Comparison of ENCODE assay signal across 1 cellular context in the genomic region with DNA sequence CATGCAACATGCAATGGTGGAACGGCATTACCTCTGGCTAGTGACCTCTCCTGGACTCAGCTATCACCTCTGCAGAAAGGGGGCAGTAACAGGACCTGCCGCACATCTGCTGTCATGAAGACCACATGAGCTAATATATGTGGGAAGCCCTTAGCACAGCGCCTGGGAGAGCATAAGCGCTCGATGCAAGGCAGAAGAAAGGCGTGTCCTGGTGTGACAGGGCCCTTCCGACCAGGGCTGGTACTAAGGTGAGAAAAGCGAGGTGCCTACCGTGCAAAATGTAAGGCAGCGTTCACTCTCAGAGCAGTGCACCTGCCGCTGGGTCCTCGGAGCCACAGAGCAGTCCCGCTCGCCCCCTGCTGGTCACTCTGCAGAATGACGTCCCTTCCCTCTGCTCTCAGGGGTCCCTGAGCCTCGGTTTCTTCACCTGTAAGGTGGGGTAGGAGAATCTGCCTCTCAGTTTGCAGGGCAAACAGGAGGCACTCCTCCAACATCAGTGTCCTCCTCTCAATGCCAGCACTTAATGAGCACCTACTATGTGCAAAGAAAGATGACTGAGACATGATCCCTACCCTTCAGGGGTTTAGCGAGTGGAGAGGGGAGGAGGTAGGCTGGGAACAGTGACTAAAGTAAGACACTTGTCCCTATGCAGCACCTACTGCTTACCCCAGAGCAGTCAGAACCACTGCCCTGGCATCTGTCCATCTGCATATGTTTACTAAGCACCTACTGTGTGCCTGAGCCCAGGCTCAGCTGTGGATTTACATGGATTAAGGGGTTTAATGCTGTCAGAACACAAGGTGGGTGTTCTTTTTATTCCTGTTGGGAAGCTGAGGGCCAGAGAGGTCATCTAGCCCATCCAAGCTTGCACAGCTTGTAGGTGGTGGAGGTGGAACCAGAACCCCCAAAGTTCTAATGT.
TF ChIP-seq lines count a peak whose summit lies in the region.

No MANE protein-coding gene starts in this region.

TF ChIP-seq in K562, 482 proteins besides CTCF, POLR2A, EP300 and RAD21 (continued from another document and continues in another):
- TF ChIP-seq, protein P1, sequence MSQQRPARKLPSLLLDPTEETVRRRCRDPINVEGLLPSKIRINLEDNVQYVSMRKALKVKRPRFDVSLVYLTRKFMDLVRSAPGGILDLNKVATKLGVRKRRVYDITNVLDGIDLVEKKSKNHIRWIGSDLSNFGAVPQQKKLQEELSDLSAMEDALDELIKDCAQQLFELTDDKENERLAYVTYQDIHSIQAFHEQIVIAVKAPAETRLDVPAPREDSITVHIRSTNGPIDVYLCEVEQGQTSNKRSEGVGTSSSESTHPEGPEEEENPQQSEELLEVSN (IDR thresholded peaks at IDR 0.05; ENCODE audit: borderline replicate concordance in 1 of 2, extremely low read depth in 1 of 2, insufficient read depth in 1 of 2, insufficient read length in 1 of 2, low read depth in 1 of 2, low read length in 1 of 2, poor library complexity in 1 of 2, severe bottlenecking in 1 of 2), result peak in 1 of 2 experiments; percentile 29
- TF ChIP-seq ESRRA (IDR thresholded peaks at IDR 0.05; ENCODE audit: borderline replicate concordance, low read depth) (peak; percentile 52; the same call in 1 of the 2 replicates), RCOR1 (IDR thresholded peaks at IDR 0.05; ENCODE audit: borderline replicate concordance in 1 of 2, low read depth in 2 of 2, low read length in 2 of 2) (no peak), SIN3B (IDR thresholded peaks at IDR 0.05; ENCODE audit: low read depth) (no peak), SETDB1 (IDR thresholded peaks at IDR 0.05; ENCODE audit: low read length) (no peak), RBM14 (IDR thresholded peaks at IDR 0.05; ENCODE audit: borderline replicate concordance, insufficient read depth, low read depth, low read length) (no peak), STAT5A (IDR thresholded peaks at IDR 0.05; ENCODE audit: borderline replicate concordance, low read length) (no peak), NFATC3 (IDR thresholded peaks at IDR 0.05) (no peak), RBM39 (optimal IDR thresholded peaks at IDR 0.05; ENCODE audit: low read depth, low read length) (no peak), ZNF253 (CRISPR knock-in tag; conservative IDR thresholded peaks at IDR 0.05) (no peak), ZNF76 (CRISPR knock-in tag; IDR thresholded peaks at IDR 0.05; ENCODE audit: borderline replicate concordance) (no peak), ZNF561 (CRISPR knock-in tag; conservative IDR thresholded peaks at IDR 0.05) (no peak), ZNF212 (CRISPR knock-in tag; IDR thresholded peaks at IDR 0.05) (no peak), ZFP30 (CRISPR knock-in tag; IDR thresholded peaks at IDR 0.05; ENCODE audit: borderline replicate concordance) (no peak), ZBTB8A (IDR thresholded peaks at IDR 0.05; ENCODE audit: partially characterized antibody) (no peak), CBX8 (IDR thresholded peaks at IDR 0.05; ENCODE audit: borderline replicate concordance, extremely low read depth, low read depth, low read length, poor library complexity, severe bottlenecking) (no peak), ZNF764 (CRISPR knock-in tag; IDR thresholded peaks at IDR 0.05; ENCODE audit: low read depth) (no peak), PHTF2 (CRISPR knock-in tag; IDR thresholded peaks at IDR 0.05) (no peak), ZNF551 (CRISPR knock-in tag; IDR thresholded peaks at IDR 0.05) (no peak), CEBPG (CRISPR knock-in tag; IDR thresholded peaks at IDR 0.05) (no peak), CEBPG (tag; conservative IDR thresholded peaks at IDR 0.05 in 1 of 2, IDR thresholded peaks at IDR 0.05 in 1 of 2) (no peak), ZNF347 (CRISPR knock-in tag; IDR thresholded peaks at IDR 0.05; ENCODE audit: low read depth) (no peak), EWSR1 (IDR thresholded peaks at IDR 0.05; ENCODE audit: borderline replicate concordance, low read depth, partially characterized antibody) (no peak), ZNF717 (CRISPR knock-in tag; IDR thresholded peaks at IDR 0.05) (no peak), EZH2 (IDR thresholded peaks at IDR 0.05; ENCODE audit: borderline replicate concordance, low read depth, low read length) (no peak), NCOA2 (IDR thresholded peaks at IDR 0.05; ENCODE audit: partially characterized antibody in 2 of 2) (no peak), U2AF1 (optimal IDR thresholded peaks at IDR 0.05; ENCODE audit: low read depth, low read length) (no peak), KAT8 (IDR thresholded peaks at IDR 0.05; ENCODE audit: low read depth) (no peak), HMG20B (CRISPR knock-in tag; IDR thresholded peaks at IDR 0.05) (no peak), MED1 (CRISPR knock-in tag; IDR thresholded peaks at IDR 0.05; ENCODE audit: borderline replicate concordance) (no peak), ZSCAN29 (IDR thresholded peaks at IDR 0.05) (no peak), BDP1 (IDR thresholded peaks at IDR 0.05; ENCODE audit: insufficient read depth, insufficient read length) (no peak), BRCA1 (IDR thresholded peaks at IDR 0.05) (no peak), BRCA1 (CRISPR knock-in tag; IDR thresholded peaks at IDR 0.05) (no peak), BHLHE40 (IDR thresholded peaks at IDR 0.05; ENCODE audit: low read length) (peak; percentile 30; the same call in 1 of the 2 replicates), NFE2 (IDR thresholded peaks at IDR 0.05; ENCODE audit: low read depth) (no peak), CAMTA2 (CRISPR knock-in tag; conservative IDR thresholded peaks at IDR 0.05) (no peak), CBFA2T3 (IDR thresholded peaks at IDR 0.05) (no peak), RBM17 (IDR thresholded peaks at IDR 0.05; ENCODE audit: borderline replicate concordance, low read depth, low read length) (no peak), ELF1 (tag; IDR thresholded peaks at IDR 0.05) (no peak), ZNF445 (CRISPR knock-in tag; IDR thresholded peaks at IDR 0.05; ENCODE audit: low read depth) (no peak)
- TF ChIP-seq, protein P2, sequence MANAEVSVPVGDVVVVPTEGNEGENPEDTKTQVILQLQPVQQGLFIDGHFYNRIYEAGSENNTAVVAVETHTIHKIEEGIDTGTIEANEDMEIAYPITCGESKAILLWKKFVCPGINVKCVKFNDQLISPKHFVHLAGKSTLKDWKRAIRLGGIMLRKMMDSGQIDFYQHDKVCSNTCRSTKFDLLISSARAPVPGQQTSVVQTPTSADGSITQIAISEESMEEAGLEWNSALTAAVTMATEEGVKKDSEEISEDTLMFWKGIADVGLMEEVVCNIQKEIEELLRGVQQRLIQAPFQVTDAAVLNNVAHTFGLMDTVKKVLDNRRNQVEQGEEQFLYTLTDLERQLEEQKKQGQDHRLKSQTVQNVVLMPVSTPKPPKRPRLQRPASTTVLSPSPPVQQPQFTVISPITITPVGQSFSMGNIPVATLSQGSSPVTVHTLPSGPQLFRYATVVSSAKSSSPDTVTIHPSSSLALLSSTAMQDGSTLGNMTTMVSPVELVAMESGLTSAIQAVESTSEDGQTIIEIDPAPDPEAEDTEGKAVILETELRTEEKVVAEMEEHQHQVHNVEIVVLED (CRISPR knock-in tag; IDR thresholded peaks at IDR 0.05), result no peak
- TF ChIP-seq, protein P3, sequence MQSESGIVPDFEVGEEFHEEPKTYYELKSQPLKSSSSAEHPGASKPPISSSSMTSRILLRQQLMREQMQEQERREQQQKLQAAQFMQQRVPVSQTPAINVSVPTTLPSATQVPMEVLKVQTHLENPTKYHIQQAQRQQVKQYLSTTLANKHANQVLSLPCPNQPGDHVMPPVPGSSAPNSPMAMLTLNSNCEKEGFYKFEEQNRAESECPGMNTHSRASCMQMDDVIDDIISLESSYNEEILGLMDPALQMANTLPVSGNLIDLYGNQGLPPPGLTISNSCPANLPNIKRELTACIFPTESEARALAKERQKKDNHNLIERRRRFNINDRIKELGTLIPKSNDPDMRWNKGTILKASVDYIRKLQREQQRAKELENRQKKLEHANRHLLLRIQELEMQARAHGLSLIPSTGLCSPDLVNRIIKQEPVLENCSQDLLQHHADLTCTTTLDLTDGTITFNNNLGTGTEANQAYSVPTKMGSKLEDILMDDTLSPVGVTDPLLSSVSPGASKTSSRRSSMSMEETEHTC (IDR thresholded peaks at IDR 0.05), result no peak
- TF ChIP-seq, protein P4, sequence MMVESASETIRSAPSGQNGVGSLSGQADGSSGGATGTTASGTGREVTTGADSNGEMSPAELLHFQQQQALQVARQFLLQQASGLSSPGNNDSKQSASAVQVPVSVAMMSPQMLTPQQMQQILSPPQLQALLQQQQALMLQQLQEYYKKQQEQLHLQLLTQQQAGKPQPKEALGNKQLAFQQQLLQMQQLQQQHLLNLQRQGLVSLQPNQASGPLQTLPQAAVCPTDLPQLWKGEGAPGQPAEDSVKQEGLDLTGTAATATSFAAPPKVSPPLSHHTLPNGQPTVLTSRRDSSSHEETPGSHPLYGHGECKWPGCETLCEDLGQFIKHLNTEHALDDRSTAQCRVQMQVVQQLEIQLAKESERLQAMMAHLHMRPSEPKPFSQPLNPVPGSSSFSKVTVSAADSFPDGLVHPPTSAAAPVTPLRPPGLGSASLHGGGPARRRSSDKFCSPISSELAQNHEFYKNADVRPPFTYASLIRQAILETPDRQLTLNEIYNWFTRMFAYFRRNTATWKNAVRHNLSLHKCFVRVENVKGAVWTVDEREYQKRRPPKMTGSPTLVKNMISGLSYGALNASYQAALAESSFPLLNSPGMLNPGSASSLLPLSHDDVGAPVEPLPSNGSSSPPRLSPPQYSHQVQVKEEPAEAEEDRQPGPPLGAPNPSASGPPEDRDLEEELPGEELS (CRISPR knock-in tag; IDR thresholded peaks at IDR 0.05; ENCODE audit: borderline replicate concordance), result no peak
- TF ChIP-seq, protein P5, sequence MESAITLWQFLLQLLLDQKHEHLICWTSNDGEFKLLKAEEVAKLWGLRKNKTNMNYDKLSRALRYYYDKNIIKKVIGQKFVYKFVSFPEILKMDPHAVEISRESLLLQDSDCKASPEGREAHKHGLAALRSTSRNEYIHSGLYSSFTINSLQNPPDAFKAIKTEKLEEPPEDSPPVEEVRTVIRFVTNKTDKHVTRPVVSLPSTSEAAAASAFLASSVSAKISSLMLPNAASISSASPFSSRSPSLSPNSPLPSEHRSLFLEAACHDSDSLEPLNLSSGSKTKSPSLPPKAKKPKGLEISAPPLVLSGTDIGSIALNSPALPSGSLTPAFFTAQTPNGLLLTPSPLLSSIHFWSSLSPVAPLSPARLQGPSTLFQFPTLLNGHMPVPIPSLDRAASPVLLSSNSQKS (CRISPR knock-in tag; IDR thresholded peaks at IDR 0.05), result no peak
- TF ChIP-seq, protein P6, sequence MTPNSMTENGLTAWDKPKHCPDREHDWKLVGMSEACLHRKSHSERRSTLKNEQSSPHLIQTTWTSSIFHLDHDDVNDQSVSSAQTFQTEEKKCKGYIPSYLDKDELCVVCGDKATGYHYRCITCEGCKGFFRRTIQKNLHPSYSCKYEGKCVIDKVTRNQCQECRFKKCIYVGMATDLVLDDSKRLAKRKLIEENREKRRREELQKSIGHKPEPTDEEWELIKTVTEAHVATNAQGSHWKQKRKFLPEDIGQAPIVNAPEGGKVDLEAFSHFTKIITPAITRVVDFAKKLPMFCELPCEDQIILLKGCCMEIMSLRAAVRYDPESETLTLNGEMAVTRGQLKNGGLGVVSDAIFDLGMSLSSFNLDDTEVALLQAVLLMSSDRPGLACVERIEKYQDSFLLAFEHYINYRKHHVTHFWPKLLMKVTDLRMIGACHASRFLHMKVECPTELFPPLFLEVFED (CRISPR knock-in tag; conservative IDR thresholded peaks at IDR 0.05), result no peak
- TF ChIP-seq, protein P7, sequence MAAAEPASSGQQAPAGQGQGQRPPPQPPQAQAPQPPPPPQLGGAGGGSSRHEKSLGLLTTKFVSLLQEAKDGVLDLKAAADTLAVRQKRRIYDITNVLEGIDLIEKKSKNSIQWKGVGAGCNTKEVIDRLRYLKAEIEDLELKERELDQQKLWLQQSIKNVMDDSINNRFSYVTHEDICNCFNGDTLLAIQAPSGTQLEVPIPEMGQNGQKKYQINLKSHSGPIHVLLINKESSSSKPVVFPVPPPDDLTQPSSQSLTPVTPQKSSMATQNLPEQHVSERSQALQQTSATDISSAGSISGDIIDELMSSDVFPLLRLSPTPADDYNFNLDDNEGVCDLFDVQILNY (CRISPR knock-in tag; IDR thresholded peaks at IDR 0.05), result no peak
- TF ChIP-seq, protein P8, sequence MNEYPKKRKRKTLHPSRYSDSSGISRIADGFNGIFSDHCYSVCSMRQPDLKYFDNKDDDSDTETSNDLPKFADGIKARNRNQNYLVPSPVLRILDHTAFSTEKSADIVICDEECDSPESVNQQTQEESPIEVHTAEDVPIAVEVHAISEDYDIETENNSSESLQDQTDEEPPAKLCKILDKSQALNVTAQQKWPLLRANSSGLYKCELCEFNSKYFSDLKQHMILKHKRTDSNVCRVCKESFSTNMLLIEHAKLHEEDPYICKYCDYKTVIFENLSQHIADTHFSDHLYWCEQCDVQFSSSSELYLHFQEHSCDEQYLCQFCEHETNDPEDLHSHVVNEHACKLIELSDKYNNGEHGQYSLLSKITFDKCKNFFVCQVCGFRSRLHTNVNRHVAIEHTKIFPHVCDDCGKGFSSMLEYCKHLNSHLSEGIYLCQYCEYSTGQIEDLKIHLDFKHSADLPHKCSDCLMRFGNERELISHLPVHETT (CRISPR knock-in tag; conservative IDR thresholded peaks at IDR 0.05 in 1 of 2, IDR thresholded peaks at IDR 0.05 in 1 of 2), result no peak
- TF ChIP-seq, protein P9, sequence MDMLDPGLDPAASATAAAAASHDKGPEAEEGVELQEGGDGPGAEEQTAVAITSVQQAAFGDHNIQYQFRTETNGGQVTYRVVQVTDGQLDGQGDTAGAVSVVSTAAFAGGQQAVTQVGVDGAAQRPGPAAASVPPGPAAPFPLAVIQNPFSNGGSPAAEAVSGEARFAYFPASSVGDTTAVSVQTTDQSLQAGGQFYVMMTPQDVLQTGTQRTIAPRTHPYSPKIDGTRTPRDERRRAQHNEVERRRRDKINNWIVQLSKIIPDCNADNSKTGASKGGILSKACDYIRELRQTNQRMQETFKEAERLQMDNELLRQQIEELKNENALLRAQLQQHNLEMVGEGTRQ (CRISPR knock-in tag; IDR thresholded peaks at IDR 0.05), result no peak
- TF ChIP-seq, protein P10, sequence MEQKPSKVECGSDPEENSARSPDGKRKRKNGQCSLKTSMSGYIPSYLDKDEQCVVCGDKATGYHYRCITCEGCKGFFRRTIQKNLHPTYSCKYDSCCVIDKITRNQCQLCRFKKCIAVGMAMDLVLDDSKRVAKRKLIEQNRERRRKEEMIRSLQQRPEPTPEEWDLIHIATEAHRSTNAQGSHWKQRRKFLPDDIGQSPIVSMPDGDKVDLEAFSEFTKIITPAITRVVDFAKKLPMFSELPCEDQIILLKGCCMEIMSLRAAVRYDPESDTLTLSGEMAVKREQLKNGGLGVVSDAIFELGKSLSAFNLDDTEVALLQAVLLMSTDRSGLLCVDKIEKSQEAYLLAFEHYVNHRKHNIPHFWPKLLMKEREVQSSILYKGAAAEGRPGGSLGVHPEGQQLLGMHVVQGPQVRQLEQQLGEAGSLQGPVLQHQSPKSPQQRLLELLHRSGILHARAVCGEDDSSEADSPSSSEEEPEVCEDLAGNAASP (IDR thresholded peaks at IDR 0.05), result no peak
